In the genomic region with DNA sequence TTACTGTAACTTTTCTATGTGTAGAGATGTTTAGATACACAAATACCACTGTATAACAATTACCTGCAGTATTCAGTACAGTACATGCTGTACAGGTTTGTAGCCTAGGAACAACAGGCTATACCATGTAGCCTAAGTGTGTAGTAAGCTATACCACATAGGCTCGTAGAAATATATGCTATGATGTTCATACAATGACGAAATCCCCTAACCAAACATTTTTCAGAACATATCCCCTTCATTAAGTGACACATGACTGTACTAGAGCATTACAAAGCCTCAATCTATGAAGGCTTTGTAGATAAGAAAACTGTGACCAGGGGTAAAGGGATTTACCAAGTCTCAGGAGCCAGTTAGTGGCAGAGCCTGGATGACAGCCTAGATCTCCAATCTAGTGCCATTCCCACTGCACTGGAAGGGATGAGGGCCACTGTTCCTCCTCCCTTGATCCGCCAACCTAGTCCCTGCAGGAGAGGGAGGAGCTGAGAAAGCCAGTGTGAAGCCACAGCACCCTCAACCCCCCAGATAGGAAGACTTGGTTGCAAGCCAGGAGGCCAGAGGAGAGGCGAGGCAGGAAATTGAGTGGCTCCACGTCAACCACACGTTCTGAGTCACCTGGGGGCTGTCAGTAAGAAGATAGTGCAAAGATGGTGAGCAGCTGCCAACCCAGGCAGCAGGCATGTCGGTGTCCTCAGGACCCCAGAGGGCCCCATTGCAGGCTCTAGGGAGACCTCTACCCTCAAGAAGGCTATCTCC, we compare ENCODE assay signal across 8 cellular contexts.
DNase-seq lines count a peak whose midpoint lies in the region; ATAC-seq and TF ChIP-seq lines count a peak whose summit lies in the region.

No MANE protein-coding gene starts in this region.

- WGBS in body of pancreas, 2 donors: 65 to 87% methylated on average over 2 to 7 of the region's 7 CpGs

- peak; percentile 92 for ATAC-seq in effector memory CD8-positive, alpha-beta T cell (replicated peaks)
- ATAC-seq in GM19452 (IDR thresholded peaks at IDR 0.05; ENCODE audit: unreplicated experiment): no peak
- no peak for ATAC-seq in body of pancreas

- intact Hi-C loops in ascending aorta (cut with DNase I) (no loop called here), body of pancreas (cut with DNase I) (no loop called here)

- no peaks in the 10 kb centered on the region for H3K36me3 ChIP-seq in KOPT-K1 (ENCODE audit: insufficient read depth, low read length)
- H3K36me3 ChIP-seq in ascending aorta: no peaks in the 10 kb centered on the region
- no peaks in the 10 kb centered on the region for H3K36me3 ChIP-seq in body of pancreas (replicated peaks in 1 of 2; ENCODE audit: insufficient read depth in 1 of 2, low read depth in 2 of 2)

- H3K4me3 ChIP-seq in ascending aorta: no peak overlapping the region
- H3K4me3 ChIP-seq in body of pancreas: no peak overlapping the region

- TF ChIP-seq CTCF in ascending aorta (IDR thresholded peaks at IDR 0.05) (no peak), body of pancreas (IDR thresholded peaks at IDR 0.05) (no peak)

- H3K27ac ChIP-seq in KOPT-K1 (ENCODE audit: low read depth, low read length, poor library complexity, severe bottlenecking) (peak overlapping the region; percentile 61), ascending aorta (no peak overlapping the region), body of pancreas (no peak overlapping the region)

- no peaks in the 10 kb centered on the region for H3K9me3 Mint-ChIP-seq in effector memory CD8-positive, alpha-beta T cell

- peak overlapping the region; percentile 81 to 91 for H3K4me3 Mint-ChIP-seq in effector memory CD8-positive, alpha-beta T cell

- H3K4me1 ChIP-seq in ascending aorta (no peaks in the 10 kb centered on the region), body of pancreas (no peaks in the 10 kb centered on the region)

- H3K4me1 Mint-ChIP-seq in effector memory CD8-positive, alpha-beta T cell (ENCODE audit: low read depth in 2 of 2): peaks cover 13 to 21% of the 10 kb centered on the region in 2 donors

- H3K27me3 ChIP-seq in ascending aorta: no peaks in the 10 kb centered on the region
- no peaks in the 10 kb centered on the region for H3K27me3 ChIP-seq in body of pancreas

- TF ChIP-seq POLR2A in body of pancreas (IDR thresholded peaks at IDR 0.05): no peak

- peak overlapping the region; percentile 95 to 96 for H3K27ac Mint-ChIP-seq in effector memory CD8-positive, alpha-beta T cell

- DNase-seq in activated CD4-positive, alpha-beta T cell treated with anti-CD3 and anti-CD28 coated beads, Interleukin-2, amount 50 U/mL, for 4 hours: peak; percentile 62
- DNase-seq in effector memory CD8-positive, alpha-beta T cell: peak; percentile 67 to 70 (median 69)
- peak; percentile 39 for DNase-seq in stimulated activated CD8-positive, alpha-beta memory T cell treated with anti-CD3 and anti-CD28 coated beads, Interleukin-4, amount 100 ng/mL, for 1 hour (ENCODE audit: low read depth in 2 of 2, low spot score in 1 of 2)
- DNase-seq in ascending aorta (ENCODE audit: low spot score in 2 of 2) (no peak), islet precursor cell (no peak), body of pancreas (no peak)

- H3K27me3 Mint-ChIP-seq in effector memory CD8-positive, alpha-beta T cell: no peaks in the 10 kb centered on the region

- no peaks in the 10 kb centered on the region for H3K9me3 ChIP-seq in KOPT-K1 (ENCODE audit: insufficient read depth, low read length, poor library complexity, severe bottlenecking)
- no peaks in the 10 kb centered on the region for H3K9me3 ChIP-seq in ascending aorta
- no peaks in the 10 kb centered on the region for H3K9me3 ChIP-seq in body of pancreas

- H3K36me3 Mint-ChIP-seq in effector memory CD8-positive, alpha-beta T cell (ENCODE audit: insufficient read depth): peaks cover 5% of the 10 kb centered on the region

Comparison
In these comparisons a context has a peak if more than half of its experiments do, and no peak if none do; other contexts are left out.
1. DNase-seq: peak in activated CD4-positive, alpha-beta T cell treated with anti-CD3 and anti-CD28 coated beads, Interleukin-2, amount 50 U/mL, for 4 hours (2 of 2), effector memory CD8-positive, alpha-beta T cell (3 of 3) and stimulated activated CD8-positive, alpha-beta memory T cell treated with anti-CD3 and anti-CD28 coated beads, Interleukin-4, amount 100 ng/mL, for 1 hour (2 of 2); none in ascending aorta (0 of 2), islet precursor cell (single experiment) and body of pancreas (0 of 4).